Comparison of ENCODE assay signal across 18 cellular contexts in genomic region chr3:9889405-9889804, GRCh38. TPM values are rescaled to one million over a fixed set of nuclear protein-coding genes. Genes with fewer than 3 reads are reported as not detected.
DNase-seq lines count a peak whose midpoint lies in the region; TF ChIP-seq lines count a peak whose summit lies in the region.
"Had no signal": no experiment of that assay in that cellular context is flagged by ENCODE, and none has a peak within 500 bp of the region (broad histone marks: within the 10 kb centered on the region; RNA-seq: fewer than 3 reads in every experiment).

No MANE protein-coding gene starts in this region.

- TF ChIP-seq EP300 in esophagus muscularis mucosa (IDR thresholded peaks at IDR 0.05): no peak

- no peak overlapping the region for H2AFZ ChIP-seq in SU-DHL-6 (ENCODE audit: low read depth, low read length, severe bottlenecking)

- H3K4me1 ChIP-seq in esophagus muscularis mucosa: peaks cover 12 to 29% (median 21%) of the 10 kb centered on the region in 4 donors
- H3K4me1 ChIP-seq in uterus: peaks cover 0 to 4% of the 10 kb centered on the region in 2 donors
- peaks cover 0 to 31% (median 0%) of the 10 kb centered on the region in 4 donors for H3K4me1 ChIP-seq in Peyer's patch

- no peaks in the 10 kb centered on the region for H3K27me3 ChIP-seq in SU-DHL-6 (ENCODE audit: low read length)
- no peaks in the 10 kb centered on the region for H3K27me3 ChIP-seq in esophagus muscularis mucosa
- H3K27me3 ChIP-seq in uterus: no peaks in the 10 kb centered on the region
- H3K27me3 ChIP-seq in Peyer's patch: no peaks in the 10 kb centered on the region
- H3K27me3 ChIP-seq: vagina had no signal

- no peaks in the 10 kb centered on the region for H3K9me2 ChIP-seq in SU-DHL-6 (replicated peaks; ENCODE audit: insufficient read depth, low read length)

- H3K9me3 Mint-ChIP-seq in activated naive CD4-positive, alpha-beta T cell treated with anti-CD3 and anti-CD28 coated beads, Interleukin-2, amount 50 U/mL, for 24 hours: no peaks in the 10 kb centered on the region
- H3K9me3 Mint-ChIP-seq: nephron progenitor cell had no signal

- peaks cover 3% of the 10 kb centered on the region; the same call in 1 of the 2 replicates for H3K36me3 ChIP-seq in SU-DHL-6 (ENCODE audit: low read length)
- peaks cover 11 to 19% (median 17%) of the 10 kb centered on the region in 4 donors for H3K36me3 ChIP-seq in esophagus muscularis mucosa
- no peaks in the 10 kb centered on the region for H3K36me3 ChIP-seq in uterus
- peaks cover 0 to 13% (median 0%) of the 10 kb centered on the region in 3 donors for H3K36me3 ChIP-seq in Peyer's patch

- no peak for TF ChIP-seq POLR2A in esophagus muscularis mucosa (IDR thresholded peaks at IDR 0.05; ENCODE audit: low read depth)
- TF ChIP-seq POLR2A in uterus (IDR thresholded peaks at IDR 0.05): no peak
- TF ChIP-seq POLR2A in Peyer's patch (IDR thresholded peaks at IDR 0.05): no peak

- peaks cover 39% of the 10 kb centered on the region for H3K4me1 Mint-ChIP-seq in activated naive CD4-positive, alpha-beta T cell treated with anti-CD3 and anti-CD28 coated beads, Interleukin-2, amount 50 U/mL, for 24 hours

- intact Hi-C loops in esophagus muscularis mucosa (cut with DNase I): no loop called here
- intact Hi-C loops in uterus (cut with DNase I; ENCODE audit: low total_unique reads): no loop called here

- H3K36me3 Mint-ChIP-seq in activated naive CD4-positive, alpha-beta T cell treated with anti-CD3 and anti-CD28 coated beads, Interleukin-2, amount 50 U/mL, for 24 hours: peaks cover 20% of the 10 kb centered on the region

- no peak overlapping the region for H3K4me2 ChIP-seq in SU-DHL-6 (ENCODE audit: low read depth, low read length, poor library complexity, severe bottlenecking)

- H3K4me3 ChIP-seq in SU-DHL-6 (ENCODE audit: insufficient read depth, low read length, poor library complexity, severe bottlenecking) (no peak overlapping the region), esophagus muscularis mucosa (no peak overlapping the region), uterus (no peak overlapping the region), Peyer's patch (no peak overlapping the region)

- no peak for DNase-seq in activated naive CD4-positive, alpha-beta T cell treated with Interleukin-2 at 50 U/mL for 16 hours
- DNase-seq in esophagus muscularis mucosa (ENCODE audit: extremely low spot score) (no peak), uterus (no peak), hypothalamus (lab: John Stamatoyannopoulos, UW) (no peak), Peyer's patch (no peak), DMS 273 treated with DMSO at 0.1 percent for 48 hours (lab: John Stamatoyannopoulos, UW) (no peak)
- DNase-seq: Caco-2, foreskin melanocyte, NCI-H1417, nephron progenitor cell, retina had no signal

- no peak overlapping the region for H3K27ac ChIP-seq in SU-DHL-6 (ENCODE audit: low read depth, low read length)
- peak overlapping the region in 3 of 4 donors; percentile 89 to 97 (median 95) for H3K27ac ChIP-seq in esophagus muscularis mucosa (replicated peaks in 1 of 4)
- H3K27ac ChIP-seq in uterus: peak overlapping the region; percentile 96 to 98
- H3K27ac ChIP-seq in Peyer's patch: no peak overlapping the region
- H3K27ac ChIP-seq: KMS-11 had no signal

- peak overlapping the region; percentile 99 for H3K27ac Mint-ChIP-seq in activated naive CD4-positive, alpha-beta T cell treated with anti-CD3 and anti-CD28 coated beads, Interleukin-2, amount 50 U/mL, for 24 hours
- H3K27ac Mint-ChIP-seq: nephron progenitor cell had no signal

- H3F3A ChIP-seq in SU-DHL-6 (ENCODE audit: insufficient read depth): 0 out of 2 replicates have a peak, but pooled peaks cover 12% of the 10 kb centered on the region

- H3K4me3 Mint-ChIP-seq in activated naive CD4-positive, alpha-beta T cell treated with anti-CD3 and anti-CD28 coated beads, Interleukin-2, amount 50 U/mL, for 24 hours: peak overlapping the region; percentile 98

- no peaks in the 10 kb centered on the region for H3K27me3 Mint-ChIP-seq in activated naive CD4-positive, alpha-beta T cell treated with anti-CD3 and anti-CD28 coated beads, Interleukin-2, amount 50 U/mL, for 24 hours

- TF ChIP-seq CTCF in SU-DHL-6 (IDR thresholded peaks at IDR 0.05; ENCODE audit: insufficient read depth, low read length, poor library complexity, severe bottlenecking) (no peak), esophagus muscularis mucosa (IDR thresholded peaks at IDR 0.05) (no peak), uterus (IDR thresholded peaks at IDR 0.05) (no peak), Peyer's patch (IDR thresholded peaks at IDR 0.05) (no peak)

- H4K20me1 ChIP-seq in SU-DHL-6 (ENCODE audit: low read depth, low read length): no peaks in the 10 kb centered on the region; the same call in 1 of the 2 replicates

- H3K79me2 ChIP-seq in SU-DHL-6 (ENCODE audit: insufficient read depth, low read length): peaks cover 22% of the 10 kb centered on the region

- no peaks in the 10 kb centered on the region for H3K9me3 ChIP-seq in SU-DHL-6 (ENCODE audit: insufficient read depth, low read length)
- H3K9me3 ChIP-seq in esophagus muscularis mucosa: no peaks in the 10 kb centered on the region
- no peaks in the 10 kb centered on the region for H3K9me3 ChIP-seq in uterus
- no peaks in the 10 kb centered on the region for H3K9me3 ChIP-seq in Peyer's patch
- H3K9me3 ChIP-seq: Caco-2, vagina had no signal

- 0 out of 2 replicates have a peak overlapping the region, but pooled peaks have one; percentile 94 for H3K9ac ChIP-seq in SU-DHL-6 (ENCODE audit: low read length)
- H3K9ac ChIP-seq: KMS-11 had no signal

- 77% methylated on average over 5 of the region's 5 CpGs for WGBS in esophagus muscularis mucosa

RNA-seq across cellular contexts. Expression of gene JAGN1, which starts 1.0 kb away (rescaled TPM):
- total RNA-seq in esophagus muscularis mucosa: 10 to 100 TPM; 17.9 to 39.8 (median 26.4) TPM
- total RNA-seq in uterus: 10 to 100 TPM; 22.0 to 80.6 (median 35.8) TPM
- total RNA-seq in Peyer's patch: 10 to 100 TPM; 23.9 to 46.5 (median 41.9) TPM

RNA-seq across cellular contexts. Expression of gene CIDEC, which starts 9.4 kb away (rescaled TPM):
- total RNA-seq in esophagus muscularis mucosa (1 to 10 TPM in 2 of 4 donors, under 1 TPM in 2; 0.78 to 2.4 (median 1.0) TPM), uterus (1 to 10 TPM in 1 of 4 donors, under 1 TPM in 1, not detected in 2; 0.26 to 1.1 TPM), Peyer's patch (100 to 1,000 TPM in 3 of 4 donors, 10 to 100 TPM in 1; 27.2 to 510 (median 253) TPM)
- total RNA-seq: endothelial cell of umbilical vein; G401; T-helper 1 cell treated with Interleukin-12 subunit alpha and Interleukin-12 subunit beta and Interleukin-4 antibody, amounts not matched to agents 30 ng/mL and 1 ng/mL, for 36 hours had no signal

RNA-seq across cellular contexts. Expression of gene IL17RE, which starts 13.2 kb away (rescaled TPM):
- 1 to 10 TPM in 3 of 4 donors, under 1 TPM in 1; 0.99 to 1.7 (median 1.2) TPM for total RNA-seq in esophagus muscularis mucosa
- 10 to 100 TPM in 1 of 4 donors, 1 to 10 TPM in 2, under 1 TPM in 1; 0.26 to 10.7 (median 5.0) TPM for total RNA-seq in uterus
- total RNA-seq in Peyer's patch: 100 to 1,000 TPM in 2 of 4 donors, 10 to 100 TPM in 2; 11.6 to 160 (median 109) TPM

RNA-seq across cellular contexts. Expression of gene IL17RC, which starts 27.5 kb away (rescaled TPM):
- total RNA-seq in esophagus muscularis mucosa (10 to 100 TPM; 40.3 to 60.4 (median 51.3) TPM), uterus (10 to 100 TPM in 3 of 4 donors, 1 to 10 TPM in 1; 9.7 to 63.7 (median 33.9) TPM), Peyer's patch (100 to 1,000 TPM in 3 of 4 donors, 10 to 100 TPM in 1; 22.3 to 125 (median 123) TPM)

RNA-seq across cellular contexts. Expression of gene CRELD1, which starts 44.2 kb away (rescaled TPM):
- 10 to 100 TPM; 38.6 to 62.9 (median 52.0) TPM for total RNA-seq in esophagus muscularis mucosa
- total RNA-seq in uterus: 10 to 100 TPM; 20.4 to 38.8 (median 29.1) TPM
- total RNA-seq in Peyer's patch: 10 to 100 TPM; 21.9 to 45.6 (median 34.4) TPM

Comparison
In these comparisons a context has a peak if more than half of its experiments do, and no peak if none do; other contexts are left out.
1. H3K27ac ChIP-seq: peak in esophagus muscularis mucosa (3 of 4) and uterus (2 of 2); none in SU-DHL-6 (single experiment) and Peyer's patch (0 of 4).
2. RNA of gene CIDEC, which starts 9.4 kb away (total RNA-seq): 27.2 to 510 TPM in Peyer's patch; 0.78 to 2.4 TPM in esophagus muscularis mucosa and 0.26 to 1.1 TPM in uterus; every median in the first group is over 4 times any median in the second.